In genomic region chr1:236568285-236568894, GRCh38 we compare ENCODE assay signal across 1 cellular context.
TF ChIP-seq lines count a peak whose summit lies in the region.

No MANE protein-coding gene starts in this region.

TF ChIP-seq in IMR-90, 13 proteins besides CTCF, POLR2A, EP300 and RAD21 (continued from another document):
- TF ChIP-seq ELK1 (IDR thresholded peaks at IDR 0.05; ENCODE audit: borderline replicate concordance, low read depth, low read length): no peak
TF ChIP-seq in IMR-90: peak in this region for 1.
